Comparison of ENCODE assay signal across 25 cellular contexts in the genomic region with DNA sequence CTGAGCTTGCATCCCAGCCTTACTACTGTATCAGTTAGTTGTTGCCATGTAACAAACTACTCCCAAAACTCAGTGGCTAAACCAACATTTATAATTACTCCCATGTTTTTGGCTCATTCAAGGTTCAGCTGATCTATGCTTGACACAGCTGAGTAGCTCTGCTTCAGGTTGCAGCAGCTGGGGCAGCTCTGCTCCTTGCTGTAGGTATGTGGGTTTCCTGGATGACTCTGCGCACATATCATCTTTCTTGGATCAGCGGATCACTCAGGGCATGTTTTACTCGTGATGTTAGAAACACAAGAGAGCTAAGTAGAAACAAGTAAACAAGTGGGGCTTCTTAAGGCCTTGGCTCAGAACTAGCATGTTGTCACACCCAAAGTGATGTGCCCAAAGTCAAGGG. TPM values are rescaled to one million over a fixed set of nuclear protein-coding genes. Genes with fewer than 3 reads are reported as not detected.
A peak's percentile ranks its signal among the peaks of the same experiment; 100 is the strongest.
DNase-seq lines count a peak whose midpoint lies in the region; FAIRE-seq and TF ChIP-seq lines count a peak whose summit lies in the region.
"Had no signal": no experiment of that assay in that cellular context is flagged by ENCODE, and none has a peak within 500 bp of the region (broad histone marks: within the 10 kb centered on the region; RNA-seq: fewer than 3 reads in every experiment).

No MANE protein-coding gene starts in this region.

- no peak overlapping the region for H2AFZ ChIP-seq in keratinocyte (ENCODE audit: control insufficient read depth, low read length)

- dilution Hi-C loops in keratinocyte (cut with MboI; ENCODE audit: extremely low pct_ligation_motif_present, low sequenced_read_pairs), result no loop called here

- H3K9me3 ChIP-seq in keratinocyte (ENCODE audit: control insufficient read depth, low read depth, low read length) (no peaks in the 10 kb centered on the region), BE2C (no peaks in the 10 kb centered on the region; the same call in 1 of the 2 replicates)
- H3K9me3 ChIP-seq: A549, SJSA1 had no signal

- H3K27me3 Mint-ChIP-seq in chondrocyte (ENCODE audit: low read depth) (no peaks in the 10 kb centered on the region), immature natural killer cell (ENCODE audit: low read depth in 3 of 3) (peaks cover 0 to 2% (median 0%) of the 10 kb centered on the region in 3 donors)
- H3K27me3 Mint-ChIP-seq: activated B cell treated with CpG ODN at 0.5 μM for 24 hours, type B pancreatic cell had no signal

- H3K4me3 ChIP-seq in keratinocyte (ENCODE audit: control insufficient read depth in 2 of 3, extremely low read depth in 1 of 3, insufficient read depth in 2 of 3, low read depth in 1 of 3, low read length in 3 of 3) (no peak overlapping the region), BE2C (ENCODE audit: low read depth, low read length) (no peak overlapping the region)
- H3K4me3 ChIP-seq: A549, SJSA1 had no signal

- TF ChIP-seq CTCF in chondrocyte (IDR thresholded peaks at IDR 0.05) (no peak), keratinocyte (optimal IDR thresholded peaks at IDR 0.05 in 1 of 3, IDR thresholded peaks at IDR 0.05 in 1 of 3, conservative IDR thresholded peaks at IDR 0.05 in 1 of 3; ENCODE audit: extremely low read depth in 1 of 3, insufficient read depth in 2 of 3, low read length in 3 of 3) (no peak), BE2C (IDR thresholded peaks at IDR 0.05; ENCODE audit: low read depth, low read length) (no peak)

- H3K4me2 ChIP-seq in keratinocyte (ENCODE audit: control insufficient read depth, extremely low read depth, insufficient read depth, low read depth, low read length), result peak overlapping the region; percentile 57

- peaks cover 36% of the 10 kb centered on the region for H3K4me1 ChIP-seq in keratinocyte (ENCODE audit: control insufficient read depth, extremely low read depth, insufficient read depth, low read length)
- no peaks in the 10 kb centered on the region for H3K4me1 ChIP-seq in BE2C

- H3K27ac Mint-ChIP-seq in chondrocyte (ENCODE audit: unreplicated experiment) (peak overlapping the region; percentile 86), immature natural killer cell (no peak overlapping the region)
- H3K27ac Mint-ChIP-seq: activated B cell treated with CpG ODN at 0.5 μM for 24 hours; activated CD8-positive, alpha-beta T cell treated with anti-CD3 and anti-CD28 coated beads, Interleukin-2, amount 10 ng/mL, durations not matched to agents 7 days and 5 days; type B pancreatic cell had no signal

- no peaks in the 10 kb centered on the region for H3K36me3 ChIP-seq in keratinocyte (ENCODE audit: control insufficient read depth in 2 of 2, extremely low read depth in 1 of 2, insufficient read depth in 2 of 2, low read length in 2 of 2)
- H3K36me3 ChIP-seq in BE2C, result no peaks in the 10 kb centered on the region
- H3K36me3 ChIP-seq: SJSA1 had no signal

- no peaks in the 10 kb centered on the region for H3K79me2 ChIP-seq in keratinocyte (ENCODE audit: control insufficient read depth, insufficient read depth, low read length)

- H3K27ac ChIP-seq in keratinocyte (ENCODE audit: control insufficient read depth, insufficient read depth, low read length), result peak overlapping the region; percentile 65
- H3K27ac ChIP-seq: C4-2B, SJSA1 had no signal

- H3K27me3 ChIP-seq in keratinocyte (ENCODE audit: control insufficient read depth, extremely low read depth, insufficient read depth, low read length) (no peaks in the 10 kb centered on the region), BE2C (no peaks in the 10 kb centered on the region)
- H3K27me3 ChIP-seq: SJSA1 had no signal

- DNase-seq in NCI-H2196 (lab: John Stamatoyannopoulos, UW; ENCODE audit: unreplicated experiment) (peak; percentile 12), NCI-H2196 treated with DMSO at 0.1 percent for 48 hours (lab: John Stamatoyannopoulos, UW; ENCODE audit: unreplicated experiment) (no peak), chondrocyte (ENCODE audit: low spot score) (no peak), keratinocyte (ENCODE audit: low read depth, low spot score) (no peak), urothelium cell line (ENCODE audit: low spot score) (no peak), BE2C (no peak), immature natural killer cell (no peak), superior temporal gyrus (ENCODE audit: extremely low spot score) (no peak)
- DNase-seq: activated B cell treated with CpG ODN at 0.5 μM for 24 hours; activated CD8-positive, alpha-beta T cell treated with anti-CD3 and anti-CD28 coated beads, Interleukin-2, amount 10 ng/mL, durations not matched to agents 7 days and 5 days; activated naive CD4-positive, alpha-beta T cell treated with anti-CD3 and anti-CD28 coated beads, Interleukin-2, amount 50 U/mL, for 16 hours; activated T-cell treated with anti-CD3 and anti-CD28 coated beads, Interleukin-2, amount 50 U/mL, for 48 hours; cortex of kidney; GDM1; NCI-H1105 treated with DMSO at 0.1 percent for 48 hours; NCI-H526 treated with DMSO at 0.1 percent for 48 hours; stimulated activated CD4-positive, alpha-beta T cell treated with anti-CD3 and anti-CD28 coated beads, Interleukin-1b, Interleukin-23, amount 100 ng/mL, for 48 hours; stimulated activated naive CD4-positive, alpha-beta T cell had no signal

- no peaks in the 10 kb centered on the region for H3K9me3 Mint-ChIP-seq in chondrocyte (ENCODE audit: low read depth)
- H3K9me3 Mint-ChIP-seq in immature natural killer cell, result peaks cover 0 to 5% (median 2%) of the 10 kb centered on the region in 6 donors
- H3K9me3 Mint-ChIP-seq: activated B cell treated with CpG ODN at 0.5 μM for 24 hours, type B pancreatic cell had no signal

- H3K9me1 ChIP-seq in keratinocyte (ENCODE audit: control insufficient read depth, extremely low read depth, insufficient read depth, low read length), result no peaks in the 10 kb centered on the region

- H3K4me1 Mint-ChIP-seq in chondrocyte (ENCODE audit: low read depth) (peaks cover 43% of the 10 kb centered on the region), immature natural killer cell (no peaks in the 10 kb centered on the region)
- H3K4me1 Mint-ChIP-seq: activated B cell treated with CpG ODN at 0.5 μM for 24 hours had no signal

- no peaks in the 10 kb centered on the region for H3K36me3 Mint-ChIP-seq in chondrocyte (ENCODE audit: low read depth)
- no peaks in the 10 kb centered on the region for H3K36me3 Mint-ChIP-seq in immature natural killer cell
- H3K36me3 Mint-ChIP-seq: type B pancreatic cell had no signal

- H3K4me3 Mint-ChIP-seq in chondrocyte (ENCODE audit: unreplicated experiment) (no peak overlapping the region), immature natural killer cell (no peak overlapping the region)
- H3K4me3 Mint-ChIP-seq: activated B cell treated with CpG ODN at 0.5 μM for 24 hours; activated CD8-positive, alpha-beta T cell treated with anti-CD3 and anti-CD28 coated beads, Interleukin-2, amount 10 ng/mL, durations not matched to agents 7 days and 5 days; type B pancreatic cell had no signal

- H3K9ac ChIP-seq in keratinocyte (ENCODE audit: control insufficient read depth, extremely low read depth, insufficient read depth, low read length), result no peak overlapping the region

- peak; percentile 5 for FAIRE-seq in keratinocyte (lab: Jason Lieb, UNC)
- FAIRE-seq in urothelium cell line (lab: Jason Lieb, UNC), result peak; percentile 87
- FAIRE-seq: A549, endometrium had no signal

- no peaks in the 10 kb centered on the region for H4K20me1 ChIP-seq in keratinocyte (ENCODE audit: control insufficient read depth, extremely low read depth, insufficient read depth, low read length)

RNA-seq across cellular contexts. Expression of a gene that starts 15.1 kb away (rescaled TPM):
- total RNA-seq in chondrocyte, result 0.89 to 2.8 TPM (median 2.7 TPM) in 3 replicates
- 0.01 to 0.05 TPM (median 0.03 TPM) in 3 replicates for polyA plus RNA-seq in keratinocyte
- 0.47 TPM for polyA plus RNA-seq in keratinocyte (2011; ENCODE audit: low read depth)
- polyA plus RNA-seq in keratinocyte (2011; cell fraction: cytosol; rRNA removed), result 0.02 and 0.03 TPM in 2 replicates
- 0.06 and 0.08 TPM in 2 replicates for polyA plus RNA-seq in keratinocyte (2011; cell fraction: nucleus; rRNA removed)
- polyA plus RNA-seq in keratinocyte (2012; ENCODE audit: low replicate concordance), result 0.05 and 0.21 TPM in 2 replicates
- 0.16 TPM in 1 of 3 replicates, not detected in the others for polyA minus RNA-seq in keratinocyte
- not detected for polyA minus RNA-seq in keratinocyte (2011; cell fraction: cytosol; rRNA and poly(A)+ RNA removed)
- polyA minus RNA-seq in keratinocyte (2011; cell fraction: nucleus; rRNA and poly(A)+ RNA removed), result 0.11 and 0.16 TPM in 2 replicates
- polyA plus RNA-seq in BE2C (2012; ENCODE audit: insufficient read depth, insufficient read length, low read depth), result 0.28 TPM
- not detected for polyA plus RNA-seq in immature natural killer cell
- total RNA-seq: activated B cell treated with CpG ODN at 0.5 μM for 24 hours; activated CD8-positive, alpha-beta T cell treated with anti-CD3 and anti-CD28 coated beads, Interleukin-2, amount 10 ng/mL, durations not matched to agents 7 days and 5 days; OCI-LY7; T-helper 2 cell treated with Interferon-gamma antibody and Interleukin-4, amounts not matched to agents 100 ng/mL and 5 ng/mL, for 36 hours had no signal
